Comparison of ENCODE assay signal across 17 cellular contexts in the genomic region with DNA sequence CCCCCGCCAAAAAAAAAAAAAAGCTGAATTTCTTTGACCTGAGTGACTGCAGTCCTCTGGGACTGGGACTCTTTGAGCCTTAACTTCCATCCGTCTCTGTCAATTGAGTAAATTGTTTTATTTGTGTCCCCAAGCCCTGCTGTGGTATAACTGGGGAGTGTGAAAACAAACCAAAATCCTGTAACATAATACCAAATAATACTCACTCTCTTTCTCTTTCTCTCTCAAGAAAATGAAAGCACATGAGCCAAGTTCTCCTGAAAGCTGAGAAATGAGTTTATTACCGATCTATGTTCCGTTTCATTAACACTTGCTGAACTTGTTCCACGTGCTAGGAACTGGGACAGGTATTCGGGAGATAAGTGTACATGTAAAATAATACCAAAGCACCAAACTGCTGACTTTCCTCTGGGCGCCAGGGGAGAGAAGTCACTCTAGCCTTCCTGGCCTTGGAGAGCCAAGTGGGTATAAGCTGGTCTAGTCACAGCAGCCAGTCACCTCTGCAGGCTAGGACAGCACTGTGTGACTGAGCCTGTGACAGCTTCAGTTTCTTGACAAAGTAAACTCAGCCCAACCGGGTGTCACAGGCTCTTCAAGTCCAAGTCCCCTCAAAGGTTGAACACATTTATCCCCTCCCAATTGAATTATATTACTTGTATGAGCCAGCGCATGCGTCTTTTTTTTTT. TPM values are rescaled to one million over a fixed set of nuclear protein-coding genes. Genes with fewer than 3 reads are reported as not detected.
DNase-seq lines count a peak whose midpoint lies in the region; ATAC-seq and TF ChIP-seq lines count a peak whose summit lies in the region.
"Had no signal": no experiment of that assay in that cellular context is flagged by ENCODE, and none has a peak within 500 bp of the region (broad histone marks: within the 10 kb centered on the region; RNA-seq: fewer than 3 reads in every experiment).

No MANE protein-coding gene starts in this region.

- TF ChIP-seq CTCF in spleen (IDR thresholded peaks at IDR 0.05 in 8 of 11, conservative IDR thresholded peaks at IDR 0.05 in 3 of 11) (no peak), glutamatergic neuron (IDR thresholded peaks at IDR 0.05; ENCODE audit: partially characterized antibody, unreplicated experiment) (no peak)

- DNase-seq in activated CD4-positive, alpha-beta T cell treated with anti-CD3 and anti-CD28 coated beads for 36 hours: peak; percentile 74
- no peak for DNase-seq in activated CD4-positive, alpha-beta T cell treated with anti-CD3 and anti-CD28 coated beads, Interleukin-2, amount 50 U/mL, for 4 hours
- no peak for DNase-seq in T-cell
- no peak for DNase-seq in central memory CD8-positive, alpha-beta T cell (ENCODE audit: low spot score in 2 of 2)
- DNase-seq in spleen: peak; percentile 37
- DNase-seq in D341Med (ENCODE audit: low spot score): no peak
- no peak for DNase-seq in glutamatergic neuron
- DNase-seq: DND-41, heart right ventricle, left lung, NCI-H1092, NCI-H510A, sigmoid colon, SW 1271 had no signal

- WGBS in spleen, 5 donors: 62 to 79% (median 74%) methylated on average over 9 to 10 of the region's 10 CpGs

- H3K4me3 ChIP-seq in spleen: no peak overlapping the region
- H3K4me3 ChIP-seq: heart right ventricle, left lung, sigmoid colon had no signal

- peak; percentile 66 for ATAC-seq in activated CD4-positive, alpha-beta T cell treated with anti-CD3 and anti-CD28 coated beads for 36 hours
- peak; percentile 35 to 64 (median 42) for ATAC-seq in T-cell (replicated peaks in 1 of 4)
- peak; percentile 72 for ATAC-seq in central memory CD8-positive, alpha-beta T cell (replicated peaks; ENCODE audit: extremely low read depth, poor library complexity, severe bottlenecking)
- no peak for ATAC-seq in GM21717 (IDR thresholded peaks at IDR 0.05; ENCODE audit: unreplicated experiment)
- ATAC-seq: HepG2, left lung had no signal

- H3K9me3 ChIP-seq in spleen: no peaks in the 10 kb centered on the region
- H3K9me3 ChIP-seq: heart right ventricle, left lung, sigmoid colon had no signal

- CTCF ChIA-PET in activated CD4-positive, alpha-beta T cell treated with anti-CD3 and anti-CD28 coated beads for 36 hours (lab: Charles Lee): interaction anchor here (0.6 to 1.7 kb wide), 8 partner anchors 8 to 135 kb away, joined by 3 to 4 read pairs (median 4); no protein-coding TSS in a partner anchor
- CTCF ChIA-PET in T-cell (lab: Charles Lee): interaction anchor here (0.6 to 1.7 kb wide), 5 partner anchors 8 to 117 kb away, joined by 3 to 7 read pairs (median 3); no protein-coding TSS in a partner anchor

- POLR2A ChIA-PET in activated CD4-positive, alpha-beta T cell treated with anti-CD3 and anti-CD28 coated beads for 36 hours (lab: Charles Lee): interaction anchor here (0.6 to 2.8 kb wide), 17 partner anchors 9 to 974 kb away, joined by 3 to 26 read pairs (median 6); partner anchors contain the start of gene TMEM109
- POLR2A ChIA-PET in T-cell (lab: Charles Lee): interaction anchor here (0.6 kb wide), 2 partner anchors 16 to 119 kb away, joined by 3 to 4 read pairs; no protein-coding TSS in a partner anchor

- peak overlapping the region in 4 of 8 donors; percentile 28 to 66 (median 54) for H3K27ac ChIP-seq in spleen
- H3K27ac ChIP-seq: left lung, sigmoid colon had no signal

- H3K4me3 Mint-ChIP-seq in activated CD4-positive, alpha-beta T cell treated with anti-CD3 and anti-CD28 coated beads for 36 hours: peak overlapping the region; percentile 61
- peak overlapping the region; percentile 22 to 75 (median 57) for H3K4me3 Mint-ChIP-seq in T-cell
- H3K4me3 Mint-ChIP-seq in central memory CD8-positive, alpha-beta T cell: peak overlapping the region; percentile 60
- no peak overlapping the region for H3K4me3 Mint-ChIP-seq in glutamatergic neuron (ENCODE audit: unreplicated experiment)

- H3K9me3 Mint-ChIP-seq in activated CD4-positive, alpha-beta T cell treated with anti-CD3 and anti-CD28 coated beads for 36 hours (ENCODE audit: low read depth): no peaks in the 10 kb centered on the region
- H3K9me3 Mint-ChIP-seq in T-cell (no peaks in the 10 kb centered on the region), glutamatergic neuron (ENCODE audit: unreplicated experiment) (peaks cover 4% of the 10 kb centered on the region)
- H3K9me3 Mint-ChIP-seq in central memory CD8-positive, alpha-beta T cell: no peaks in the 10 kb centered on the region

- peaks cover 11 to 88% (median 40%) of the 10 kb centered on the region in 6 donors for H3K4me1 ChIP-seq in spleen
- H3K4me1 ChIP-seq: sigmoid colon had no signal

- no peak for TF ChIP-seq POLR2A in spleen (IDR thresholded peaks at IDR 0.05)

- H3K36me3 Mint-ChIP-seq in activated CD4-positive, alpha-beta T cell treated with anti-CD3 and anti-CD28 coated beads for 36 hours (ENCODE audit: low read depth): peaks cover 66% of the 10 kb centered on the region
- H3K36me3 Mint-ChIP-seq in T-cell (peaks cover 46% of the 10 kb centered on the region), glutamatergic neuron (ENCODE audit: unreplicated experiment) (no peaks in the 10 kb centered on the region)
- peaks cover 67% of the 10 kb centered on the region for H3K36me3 Mint-ChIP-seq in central memory CD8-positive, alpha-beta T cell (ENCODE audit: insufficient read depth)

- no peaks in the 10 kb centered on the region for H3K27me3 ChIP-seq in spleen (replicated peaks in 1 of 7)
- H3K27me3 ChIP-seq: sigmoid colon had no signal

- no peaks in the 10 kb centered on the region for H3K27me3 Mint-ChIP-seq in activated CD4-positive, alpha-beta T cell treated with anti-CD3 and anti-CD28 coated beads for 36 hours
- H3K27me3 Mint-ChIP-seq in T-cell: no peaks in the 10 kb centered on the region
- no peaks in the 10 kb centered on the region for H3K27me3 Mint-ChIP-seq in central memory CD8-positive, alpha-beta T cell
- H3K27me3 Mint-ChIP-seq in glutamatergic neuron (ENCODE audit: unreplicated experiment): no peaks in the 10 kb centered on the region

- intact Hi-C loops in activated CD4-positive, alpha-beta T cell treated with anti-CD3 and anti-CD28 coated beads for 36 hours (cut with DNase I, micrococcal nuclease): loop anchor here (1.0 kb wide), 2 partner anchors 8 to 67 kb away; no protein-coding TSS in a partner anchor
- intact Hi-C loops in spleen (cut with DNase I; ENCODE audit: low total_unique reads): no loop called here

- H3K4me1 Mint-ChIP-seq in activated CD4-positive, alpha-beta T cell treated with anti-CD3 and anti-CD28 coated beads for 36 hours: peaks cover 82% of the 10 kb centered on the region
- peaks cover 77 to 79% (median 78%) of the 10 kb centered on the region in 3 donors for H3K4me1 Mint-ChIP-seq in T-cell
- peaks cover 67% of the 10 kb centered on the region for H3K4me1 Mint-ChIP-seq in central memory CD8-positive, alpha-beta T cell
- peaks cover 15% of the 10 kb centered on the region for H3K4me1 Mint-ChIP-seq in glutamatergic neuron (ENCODE audit: low read depth, unreplicated experiment)

- H3K36me3 ChIP-seq in spleen: peaks cover 0 to 12% (median 0%) of the 10 kb centered on the region in 6 donors
- H3K36me3 ChIP-seq: heart right ventricle, left lung, sigmoid colon had no signal

- peak overlapping the region; percentile 97 for H3K27ac Mint-ChIP-seq in activated CD4-positive, alpha-beta T cell treated with anti-CD3 and anti-CD28 coated beads for 36 hours
- H3K27ac Mint-ChIP-seq in T-cell (peak overlapping the region; percentile 76 to 79), glutamatergic neuron (ENCODE audit: unreplicated experiment) (no peak overlapping the region)
- H3K27ac Mint-ChIP-seq in central memory CD8-positive, alpha-beta T cell (ENCODE audit: low read depth): peak overlapping the region; percentile 88

RNA-seq across cellular contexts. Expression of gene CD6, which starts 23.1 kb away (rescaled TPM):
- 100 to 1,000 TPM; 286 to 377 TPM for total RNA-seq in activated CD4-positive, alpha-beta T cell treated with anti-CD3 and anti-CD28 coated beads for 36 hours
- total RNA-seq in T-cell (100 to 1,000 TPM; 413 to 594 (median 495) TPM), spleen (10 to 100 TPM; 13.4 to 47.6 (median 31.4) TPM), glutamatergic neuron (ENCODE audit: unreplicated experiment) (not detected)
- 10 to 100 TPM; 10.9 to 21.8 (median 20.3) TPM for polyA plus RNA-seq in spleen
- total RNA-seq: HepG2 had no signal
- polyA plus RNA-seq: AG04450, HepG2 had no signal

RNA-seq across cellular contexts. Expression of gene SLC15A3, which starts 42.6 kb away (rescaled TPM):
- 1 to 10 TPM; 7.0 to 9.6 TPM for total RNA-seq in activated CD4-positive, alpha-beta T cell treated with anti-CD3 and anti-CD28 coated beads for 36 hours
- total RNA-seq in T-cell: 10 to 100 TPM in 1 of 5 donors, 1 to 10 TPM in 4; 5.4 to 12.2 (median 6.7) TPM
- total RNA-seq in spleen: 100 to 1,000 TPM in 4 of 7 donors, 10 to 100 TPM in 3; 62.9 to 133 (median 114) TPM
- polyA plus RNA-seq in spleen: 100 to 1,000 TPM in 2 of 3 donors, 10 to 100 TPM in 1; 83.8 to 139 (median 115) TPM
- 4.4 TPM for total RNA-seq in glutamatergic neuron (ENCODE audit: unreplicated experiment)

Comparison
In these comparisons a context has a peak if more than half of its experiments do, and no peak if none do; other contexts are left out.
1. DNase-seq: peak in activated CD4-positive, alpha-beta T cell treated with anti-CD3 and anti-CD28 coated beads for 36 hours (single experiment) and spleen (single experiment); none in activated CD4-positive, alpha-beta T cell treated with anti-CD3 and anti-CD28 coated beads, Interleukin-2, amount 50 U/mL, for 4 hours (0 of 2), T-cell (0 of 34), central memory CD8-positive, alpha-beta T cell (0 of 2), D341Med (single experiment) and glutamatergic neuron (single experiment).
2. RNA of gene CD6, which starts 23.1 kb away (total RNA-seq): 413 to 594 TPM in T-cell, 286 to 377 TPM in activated CD4-positive, alpha-beta T cell treated with anti-CD3 and anti-CD28 coated beads for 36 hours and 13.4 to 47.6 TPM in spleen; not detected in glutamatergic neuron (single experiment); every median in the first group is over 10 times any median in the second.
3. RNA of gene SLC15A3, which starts 42.6 kb away (total RNA-seq): 62.9 to 133 TPM in spleen; 7.0 to 9.6 TPM in activated CD4-positive, alpha-beta T cell treated with anti-CD3 and anti-CD28 coated beads for 36 hours, 5.4 to 12.2 TPM in T-cell and 4.4 TPM in glutamatergic neuron (single experiment); every median in the first group is over 4 times any median in the second.